ENCODE assay signal across 25 cellular contexts in the genomic region with DNA sequence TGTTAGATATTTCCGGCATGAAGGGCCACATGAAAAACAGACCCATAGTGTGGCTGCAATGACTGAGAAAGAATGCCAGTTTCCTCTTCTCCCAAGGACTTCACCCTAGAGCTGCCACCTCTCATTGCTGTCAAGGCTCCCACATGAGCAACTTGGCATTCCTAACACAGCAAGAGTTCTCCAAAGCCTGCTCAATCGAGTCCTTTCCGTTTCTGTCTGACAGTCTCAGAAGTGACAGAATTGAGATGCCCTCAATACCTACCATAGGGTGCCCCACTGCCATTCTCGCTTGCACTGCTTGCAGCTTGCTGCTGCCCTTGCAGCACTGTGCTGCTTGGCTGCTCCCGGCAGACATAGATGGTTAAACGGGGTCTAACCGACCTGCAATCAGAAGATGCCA.
"Had no signal": no experiment of that assay in that cellular context is flagged by ENCODE, and none has a peak within 500 bp of the region (broad histone marks: within the 10 kb centered on the region; RNA-seq: fewer than 3 reads in every experiment).

No MANE protein-coding gene starts in this region.

- H3K27me3 ChIP-seq: breast epithelium had no signal

- H3K27ac ChIP-seq: breast epithelium, VCaP had no signal

- FAIRE-seq: K562, TTC549 had no signal

- H3K4me3 ChIP-seq: breast epithelium, K562 had no signal

- H3K9me3 ChIP-seq: breast epithelium had no signal

- H3K4me1 ChIP-seq: breast epithelium had no signal

- ATAC-seq: activated CD8-positive, alpha-beta T cell treated with anti-CD3 and anti-CD28 coated beads, Interleukin-2, amount 10 ng/mL, durations not matched to agents 7 days and 5 days; activated T-cell treated with anti-CD3 and anti-CD28 coated beads, Interleukin-2, amount 50 U/mL, for 4 hours; K562 had no signal

- DNase-seq: activated CD4-positive, CD25-positive, alpha-beta regulatory T cell; activated CD8-positive, alpha-beta memory T cell treated with anti-CD3 and anti-CD28 coated beads, Interleukin-2, amount 50 U/mL, for 48 hours; activated CD8-positive, alpha-beta T cell treated with anti-CD3 and anti-CD28 coated beads, Interleukin-2, amount 10 ng/mL, durations not matched to agents 7 days and 5 days; activated naive CD4-positive, alpha-beta T cell treated with anti-CD3 and anti-CD28 coated beads, Interleukin-2, amount 50 U/mL, for 16 hours; activated naive CD8-positive, alpha-beta T cell treated with anti-CD3 and anti-CD28 coated beads, Interleukin-2, amount 10 ng/mL, durations not matched to agents 7 days and 5 days; activated T-cell treated with anti-CD3 and anti-CD28 coated beads, Interleukin-2, amount 50 U/mL, for 4 hours; aorta; central memory CD4-positive, alpha-beta T cell; Karpas-422; MM.1S; NCI-H1048; NCI-H146; NCI-H187 treated with DMSO at 0.1 percent for 48 hours; NCI-H2171; NCI-H345; NCI-H510A; NCI-H526 treated with DMSO at 0.1 percent for 48 hours; NCI-H82; SIG-M5; T-helper 2 cell; T1000 had no signal
